In the genomic region with DNA sequence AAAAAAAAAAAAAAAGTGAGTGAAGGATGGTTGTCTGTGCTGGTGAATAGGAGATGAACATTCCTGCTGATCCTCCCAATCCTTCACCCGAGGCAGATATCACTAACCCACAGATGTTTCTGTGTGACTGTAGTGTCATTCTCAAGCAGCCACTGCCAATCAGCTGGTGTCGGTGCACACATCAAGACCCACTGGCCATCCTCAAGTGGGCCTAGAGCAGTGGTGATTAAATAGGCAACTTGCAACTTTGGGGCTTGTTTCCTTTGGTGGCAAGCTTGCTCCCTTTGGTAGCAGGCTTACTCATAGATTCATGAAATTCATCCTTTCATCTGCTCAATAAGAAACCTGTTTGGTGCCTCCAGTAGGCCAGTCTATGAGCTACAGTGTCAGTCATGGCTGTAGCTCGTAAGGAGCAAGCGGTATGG, we compare ENCODE assay signal across 15 cellular contexts. TPM values are rescaled to one million over a fixed set of nuclear protein-coding genes. Genes with fewer than 3 reads are reported as not detected.
DNase-seq lines count a peak whose midpoint lies in the region; ATAC-seq and TF ChIP-seq lines count a peak whose summit lies in the region.
"Had no signal": no experiment of that assay in that cellular context is flagged by ENCODE, and none has a peak within 500 bp of the region (broad histone marks: within the 10 kb centered on the region; RNA-seq: fewer than 3 reads in every experiment).

No MANE protein-coding gene starts in this region.

- no peaks in the 10 kb centered on the region for H3K27me3 Mint-ChIP-seq in natural killer cell treated with Interleukin-12 subunit alpha and Interleukin-12 subunit beta and Interleukin-15 and Interleukin-18, amount 100 ng/mL, for 72 hours
- H3K27me3 Mint-ChIP-seq in natural killer cell (ENCODE audit: low read depth in 2 of 2) (no peaks in the 10 kb centered on the region), glutamatergic neuron (ENCODE audit: unreplicated experiment) (peaks cover 10% of the 10 kb centered on the region), type B pancreatic cell (no peaks in the 10 kb centered on the region)
- no peaks in the 10 kb centered on the region for H3K27me3 Mint-ChIP-seq in activated CD8-positive, alpha-beta T cell treated with anti-CD3 and anti-CD28 coated beads, Interleukin-2, amount 10 ng/mL, durations not matched to agents 7 days and 5 days (ENCODE audit: low read depth)

- H3K4me1 Mint-ChIP-seq in natural killer cell treated with Interleukin-12 subunit alpha and Interleukin-12 subunit beta and Interleukin-15 and Interleukin-18, amount 100 ng/mL, for 72 hours (ENCODE audit: low read depth in 2 of 2), result peaks cover 45 to 53% of the 10 kb centered on the region in 2 donors
- peaks cover 49% of the 10 kb centered on the region in 2 donors for H3K4me1 Mint-ChIP-seq in natural killer cell
- peaks cover 67% of the 10 kb centered on the region for H3K4me1 Mint-ChIP-seq in activated CD8-positive, alpha-beta T cell treated with anti-CD3 and anti-CD28 coated beads, Interleukin-2, amount 10 ng/mL, durations not matched to agents 7 days and 5 days (ENCODE audit: low read depth)
- H3K4me1 Mint-ChIP-seq in glutamatergic neuron (ENCODE audit: low read depth, unreplicated experiment), result peaks cover 40% of the 10 kb centered on the region
- H3K4me1 Mint-ChIP-seq in type B pancreatic cell (ENCODE audit: unreplicated experiment), result peaks cover 23% of the 10 kb centered on the region

- peak overlapping the region; percentile 31 for H3K4me3 Mint-ChIP-seq in natural killer cell treated with Interleukin-12 subunit alpha and Interleukin-12 subunit beta and Interleukin-15 and Interleukin-18, amount 100 ng/mL, for 72 hours
- no peak overlapping the region for H3K4me3 Mint-ChIP-seq in natural killer cell
- no peak overlapping the region for H3K4me3 Mint-ChIP-seq in activated CD8-positive, alpha-beta T cell treated with anti-CD3 and anti-CD28 coated beads, Interleukin-2, amount 10 ng/mL, durations not matched to agents 7 days and 5 days
- H3K4me3 Mint-ChIP-seq in glutamatergic neuron (ENCODE audit: unreplicated experiment), result no peak overlapping the region
- H3K4me3 Mint-ChIP-seq in type B pancreatic cell, result no peak overlapping the region
- H3K4me3 Mint-ChIP-seq: CD8-positive, alpha-beta T cell had no signal

- CTCF ChIA-PET in activated CD8-positive, alpha-beta T cell treated with anti-CD3 and anti-CD28 coated beads, Interleukin-2, amount 10 ng/mL, durations not matched to agents 7 days and 5 days (lab: Charles Lee), result interaction anchor here (0.7 to 9.7 kb wide), 19 partner anchors 8 to 343 kb away, joined by 3 to 78 read pairs (median 4); partner anchors contain the start of gene KSR1

- no peaks in the 10 kb centered on the region for H3K9me3 Mint-ChIP-seq in natural killer cell treated with Interleukin-12 subunit alpha and Interleukin-12 subunit beta and Interleukin-15 and Interleukin-18, amount 100 ng/mL, for 72 hours
- no peaks in the 10 kb centered on the region for H3K9me3 Mint-ChIP-seq in natural killer cell
- H3K9me3 Mint-ChIP-seq in activated CD8-positive, alpha-beta T cell treated with anti-CD3 and anti-CD28 coated beads, Interleukin-2, amount 10 ng/mL, durations not matched to agents 7 days and 5 days (ENCODE audit: insufficient read depth), result no peaks in the 10 kb centered on the region
- peaks cover 16% of the 10 kb centered on the region for H3K9me3 Mint-ChIP-seq in glutamatergic neuron (ENCODE audit: unreplicated experiment)
- H3K9me3 Mint-ChIP-seq in type B pancreatic cell, result no peaks in the 10 kb centered on the region
- H3K9me3 Mint-ChIP-seq: CD8-positive, alpha-beta T cell had no signal

- intact Hi-C loops in natural killer cell (cut with micrococcal nuclease), result loop anchor here (5.0 kb wide), 1 partner anchor 123 kb away; the partner anchor contains the start of gene KSR1

- DNase-seq in natural killer cell treated with Interleukin-12 subunit alpha and Interleukin-12 subunit beta and Interleukin-15 and Interleukin-18, amount 100 ng/mL, for 72 hours (ENCODE audit: low spot score), result no peak
- DNase-seq in natural killer cell, result no peak
- DNase-seq in activated CD8-positive, alpha-beta T cell treated with anti-CD3 and anti-CD28 coated beads, Interleukin-2, amount 10 ng/mL, durations not matched to agents 7 days and 5 days, result no peak
- no peak for DNase-seq in glutamatergic neuron
- no peak for DNase-seq in type B pancreatic cell (ENCODE audit: extremely low spot score, unreplicated experiment)
- DNase-seq in NCI-H226, result no peak
- no peak for DNase-seq in midbrain (lab: John Stamatoyannopoulos, UW)
- DNase-seq: activated gamma-delta T cell; CD8-positive, alpha-beta T cell; DMS79 treated with DMSO at 0.1 percent for 48 hours; foreskin melanocyte; left cardiac atrium; MG63; NCI-H1694; stimulated activated naive CD4-positive, alpha-beta T cell had no signal

- H3K27ac Mint-ChIP-seq in natural killer cell treated with Interleukin-12 subunit alpha and Interleukin-12 subunit beta and Interleukin-15 and Interleukin-18, amount 100 ng/mL, for 72 hours, result peak overlapping the region; percentile 44 to 84
- H3K27ac Mint-ChIP-seq in natural killer cell, result no peak overlapping the region
- peak overlapping the region; percentile 54 for H3K27ac Mint-ChIP-seq in activated CD8-positive, alpha-beta T cell treated with anti-CD3 and anti-CD28 coated beads, Interleukin-2, amount 10 ng/mL, durations not matched to agents 7 days and 5 days
- H3K27ac Mint-ChIP-seq in glutamatergic neuron (ENCODE audit: unreplicated experiment), result peak overlapping the region; percentile 15
- H3K27ac Mint-ChIP-seq in type B pancreatic cell, result peak overlapping the region; percentile 79
- H3K27ac Mint-ChIP-seq: CD8-positive, alpha-beta T cell had no signal

- POLR2A ChIA-PET in activated CD8-positive, alpha-beta T cell treated with anti-CD3 and anti-CD28 coated beads, Interleukin-2, amount 10 ng/mL, durations not matched to agents 7 days and 5 days (lab: Charles Lee), result interaction anchor here (1.0 to 3.4 kb wide), 3 partner anchors 113 to 285 kb away, joined by 3 to 14 read pairs (median 3); partner anchors contain the start of gene WSB1

- ATAC-seq in natural killer cell treated with Interleukin-12 subunit alpha and Interleukin-12 subunit beta and Interleukin-15 and Interleukin-18, amount 100 ng/mL, for 72 hours, result peak; percentile 58 to 83
- no peak for ATAC-seq in natural killer cell
- ATAC-seq in activated CD8-positive, alpha-beta T cell treated with anti-CD3 and anti-CD28 coated beads, Interleukin-2, amount 10 ng/mL, durations not matched to agents 7 days and 5 days, result no peak
- ATAC-seq: CD8-positive, alpha-beta T cell; left cardiac atrium had no signal

- H3K36me3 Mint-ChIP-seq in natural killer cell treated with Interleukin-12 subunit alpha and Interleukin-12 subunit beta and Interleukin-15 and Interleukin-18, amount 100 ng/mL, for 72 hours, result no peaks in the 10 kb centered on the region
- H3K36me3 Mint-ChIP-seq in natural killer cell, result no peaks in the 10 kb centered on the region
- H3K36me3 Mint-ChIP-seq in activated CD8-positive, alpha-beta T cell treated with anti-CD3 and anti-CD28 coated beads, Interleukin-2, amount 10 ng/mL, durations not matched to agents 7 days and 5 days (ENCODE audit: low read depth), result peaks cover 25% of the 10 kb centered on the region
- H3K36me3 Mint-ChIP-seq in glutamatergic neuron (ENCODE audit: unreplicated experiment), result no peaks in the 10 kb centered on the region
- peaks cover 14% of the 10 kb centered on the region for H3K36me3 Mint-ChIP-seq in type B pancreatic cell

- TF ChIP-seq CTCF in natural killer cell (IDR thresholded peaks at IDR 0.05) (no peak), glutamatergic neuron (IDR thresholded peaks at IDR 0.05; ENCODE audit: partially characterized antibody, unreplicated experiment) (no peak), type B pancreatic cell (conservative IDR thresholded peaks at IDR 0.05) (no peak)

RNA-seq across cellular contexts. Expression of gene LGALS9, which starts 51.1 kb away (rescaled TPM):
- total RNA-seq in natural killer cell treated with Interleukin-12 subunit alpha and Interleukin-12 subunit beta and Interleukin-15 and Interleukin-18, amount 100 ng/mL, for 72 hours, result 10 to 100 TPM; 19.9 to 29.6 TPM
- 100 to 1,000 TPM in 2 of 3 donors, 10 to 100 TPM in 1; 83.4 to 142 (median 102) TPM for total RNA-seq in natural killer cell
- total RNA-seq in activated CD8-positive, alpha-beta T cell treated with anti-CD3 and anti-CD28 coated beads, Interleukin-2, amount 10 ng/mL, durations not matched to agents 7 days and 5 days, result 100 to 1,000 TPM; 160 to 173 TPM
- 6.5 TPM for total RNA-seq in glutamatergic neuron (ENCODE audit: unreplicated experiment)
- 22.5 and 25.3 TPM in 2 replicates for total RNA-seq in type B pancreatic cell (ENCODE audit: low replicate concordance)

Comparison
In these comparisons a context has a peak if more than half of its experiments do, and no peak if none do; other contexts are left out.
1. ATAC-seq: peak in natural killer cell treated with Interleukin-12 subunit alpha and Interleukin-12 subunit beta and Interleukin-15 and Interleukin-18, amount 100 ng/mL, for 72 hours (2 of 2); none in natural killer cell (0 of 3) and activated CD8-positive, alpha-beta T cell treated with anti-CD3 and anti-CD28 coated beads, Interleukin-2, amount 10 ng/mL, durations not matched to agents 7 days and 5 days (single experiment).
2. H3K27ac Mint-ChIP-seq: peak in natural killer cell treated with Interleukin-12 subunit alpha and Interleukin-12 subunit beta and Interleukin-15 and Interleukin-18, amount 100 ng/mL, for 72 hours (2 of 2), activated CD8-positive, alpha-beta T cell treated with anti-CD3 and anti-CD28 coated beads, Interleukin-2, amount 10 ng/mL, durations not matched to agents 7 days and 5 days (single experiment), glutamatergic neuron (single experiment) and type B pancreatic cell (single experiment); none in natural killer cell (0 of 2).